In the genomic region with DNA sequence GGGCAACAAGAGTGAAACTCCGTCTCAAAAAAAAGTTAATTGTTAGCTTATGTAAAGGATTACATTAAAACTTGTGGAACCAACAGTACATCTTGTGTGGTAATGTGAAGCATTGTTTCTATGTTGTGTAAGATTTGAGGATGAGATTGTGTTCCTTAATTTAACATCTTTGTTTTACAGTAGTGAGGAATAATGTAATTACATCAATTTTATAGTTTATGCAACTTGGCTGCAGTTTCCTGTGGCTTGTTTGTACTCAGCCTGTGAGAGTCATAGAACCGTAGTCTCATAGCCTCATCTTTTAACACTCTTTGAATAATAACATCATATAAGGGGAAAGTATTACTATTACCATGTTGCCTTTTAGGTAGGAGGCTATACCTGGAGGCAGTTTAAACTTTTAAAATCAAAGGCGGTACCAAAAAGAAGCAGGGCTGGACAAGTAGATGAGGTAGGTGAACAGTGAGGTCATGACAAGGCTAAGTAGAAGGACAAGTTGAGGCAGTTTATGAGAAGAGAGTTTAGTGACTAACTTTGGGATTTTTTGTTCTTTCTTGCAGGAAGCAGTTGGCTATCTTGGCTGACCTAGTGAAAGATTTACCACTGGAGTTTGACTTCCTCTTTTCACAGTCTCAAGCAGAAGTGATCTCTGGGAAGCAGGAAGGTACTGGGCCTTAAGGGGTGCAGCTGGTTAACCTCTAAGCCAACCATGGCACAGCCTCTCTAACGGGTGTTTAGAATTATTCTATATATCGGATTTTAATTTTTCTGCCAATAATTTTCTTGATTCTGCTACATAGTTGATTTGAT, we compare ENCODE assay signal across 1 cellular context.
TF ChIP-seq lines count a peak whose summit lies in the region.

No MANE protein-coding gene starts in this region.

TF ChIP-seq in GM12878, 131 proteins besides CTCF, POLR2A, EP300 and RAD21 (continued from another document):
- TF ChIP-seq ZBTB11 (CRISPR knock-in tag; IDR thresholded peaks at IDR 0.05) (no peak), SP1 (IDR thresholded peaks at IDR 0.05; ENCODE audit: low read depth, low read length) (no peak), BHLHE40 (IDR thresholded peaks at IDR 0.05; ENCODE audit: borderline replicate concordance in 1 of 2, low read depth in 2 of 2, low read length in 1 of 2) (no peak), TCF7 (IDR thresholded peaks at IDR 0.05; ENCODE audit: borderline replicate concordance) (no peak), HDAC2 (IDR thresholded peaks at IDR 0.05) (no peak), CBFB (IDR thresholded peaks at IDR 0.05; ENCODE audit: low read depth) (no peak), FOXM1 (IDR thresholded peaks at IDR 0.05; ENCODE audit: low read depth, low read length) (no peak), TCF3 (IDR thresholded peaks at IDR 0.05; ENCODE audit: borderline replicate concordance, insufficient read depth, low read depth, low read length) (no peak), SIN3A (IDR thresholded peaks at IDR 0.05; ENCODE audit: low read depth, low read length) (no peak), SPI1 (IDR thresholded peaks at IDR 0.05; ENCODE audit: borderline replicate concordance, insufficient read depth, low read depth, low read length) (peak; percentile 95), MTA3 (IDR thresholded peaks at IDR 0.05; ENCODE audit: borderline replicate concordance, low read length) (no peak), SMC3 (IDR thresholded peaks at IDR 0.05; ENCODE audit: borderline replicate concordance, low read length) (no peak)
- TF ChIP-seq, protein P1, sequence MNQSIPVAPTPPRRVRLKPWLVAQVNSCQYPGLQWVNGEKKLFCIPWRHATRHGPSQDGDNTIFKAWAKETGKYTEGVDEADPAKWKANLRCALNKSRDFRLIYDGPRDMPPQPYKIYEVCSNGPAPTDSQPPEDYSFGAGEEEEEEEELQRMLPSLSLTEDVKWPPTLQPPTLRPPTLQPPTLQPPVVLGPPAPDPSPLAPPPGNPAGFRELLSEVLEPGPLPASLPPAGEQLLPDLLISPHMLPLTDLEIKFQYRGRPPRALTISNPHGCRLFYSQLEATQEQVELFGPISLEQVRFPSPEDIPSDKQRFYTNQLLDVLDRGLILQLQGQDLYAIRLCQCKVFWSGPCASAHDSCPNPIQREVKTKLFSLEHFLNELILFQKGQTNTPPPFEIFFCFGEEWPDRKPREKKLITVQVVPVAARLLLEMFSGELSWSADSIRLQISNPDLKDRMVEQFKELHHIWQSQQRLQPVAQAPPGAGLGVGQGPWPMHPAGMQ (IDR thresholded peaks at IDR 0.05; ENCODE audit: borderline replicate concordance), result no peak
